ENCODE assay signal across 8 cellular contexts in the genomic region with DNA sequence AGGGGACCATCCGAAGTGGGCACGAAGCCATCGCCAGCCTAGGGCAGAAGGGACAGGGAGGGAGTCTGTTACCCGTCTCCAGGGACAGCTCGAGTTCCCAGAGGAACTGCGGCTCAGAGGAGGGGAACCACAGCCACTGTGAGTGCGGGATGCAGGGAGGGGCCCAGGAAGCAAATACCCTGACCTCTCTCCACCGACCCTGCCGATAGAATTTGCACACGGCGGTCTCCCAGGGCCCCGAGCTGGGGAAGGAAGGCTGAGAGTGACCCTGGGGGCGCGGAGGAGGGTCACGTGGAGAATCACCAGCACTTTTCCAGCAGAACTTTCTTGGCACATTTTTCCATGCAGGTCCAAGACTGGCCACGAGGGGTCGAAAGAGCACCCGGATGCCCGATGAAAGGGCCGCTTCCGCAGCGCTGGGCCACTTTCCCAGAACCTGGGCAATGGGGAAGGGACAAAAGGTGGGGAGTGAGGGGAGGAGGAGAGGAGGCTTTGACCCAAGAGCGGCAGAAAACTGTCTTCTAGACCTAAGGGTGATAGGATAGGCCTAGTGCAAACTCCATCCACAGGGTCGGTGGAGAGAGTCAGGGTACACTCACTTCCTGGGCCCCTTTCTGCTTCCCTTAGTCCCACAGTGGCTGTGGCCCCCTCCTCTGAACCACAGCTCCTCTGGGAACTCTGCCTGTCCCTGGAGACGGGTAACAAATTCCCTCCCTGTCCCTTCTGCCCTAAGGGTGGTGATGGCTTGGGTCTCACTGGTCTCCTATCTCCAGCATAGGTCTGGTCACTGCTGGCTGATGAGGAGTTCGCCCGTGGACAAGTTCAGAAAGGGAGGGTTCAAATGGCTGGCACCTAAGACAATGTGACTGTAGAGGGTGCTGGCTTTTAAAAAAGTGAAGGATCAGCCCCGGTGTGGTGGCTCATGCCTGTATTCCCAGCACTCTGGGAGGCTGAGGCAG. TPM values are rescaled to one million over a fixed set of nuclear protein-coding genes. Genes with fewer than 3 reads are reported as not detected.
DNase-seq lines count a peak whose midpoint lies in the region; ATAC-seq and TF ChIP-seq lines count a peak whose summit lies in the region.

No MANE protein-coding gene starts in this region.

- H3K4me3 ChIP-seq in HUES6 (ENCODE audit: low read depth, low read length): peak overlapping the region; percentile 55
- peak overlapping the region; percentile 16 for H3K4me3 ChIP-seq in SJSA1
- peak overlapping the region in 8 of 10 donors; percentile 17 to 53 (median 43) for H3K4me3 ChIP-seq in heart right ventricle
- H3K4me3 ChIP-seq in parathyroid adenoma (ENCODE audit: low read depth, low read length): no peak overlapping the region

- H3K79me2 ChIP-seq in parathyroid adenoma: no peaks in the 10 kb centered on the region

- H3K4me2 ChIP-seq in parathyroid adenoma (ENCODE audit: low read length): peak overlapping the region; percentile 70

- H3K27ac ChIP-seq in HUES6 (ENCODE audit: low read depth, low read length): no peak overlapping the region
- H3K27ac ChIP-seq in SJSA1: no peak overlapping the region
- peak overlapping the region; percentile 72 for H3K27ac ChIP-seq in angular gyrus (ENCODE audit: low read depth, low read length)
- H3K27ac ChIP-seq in heart right ventricle: peak overlapping the region in 9 of 10 donors; percentile 36 to 83 (median 73)
- H3K27ac ChIP-seq in parathyroid adenoma: no peak overlapping the region

- peaks cover 8% of the 10 kb centered on the region for H3K4me1 ChIP-seq in HUES6 (ENCODE audit: control insufficient read depth, insufficient read depth, low read length)
- peaks cover 10% of the 10 kb centered on the region for H3K4me1 ChIP-seq in SJSA1 (replicated peaks)
- peaks cover 4 to 15% (median 13%) of the 10 kb centered on the region in 9 donors for H3K4me1 ChIP-seq in heart right ventricle
- H3K4me1 ChIP-seq in parathyroid adenoma: peaks cover 5% of the 10 kb centered on the region

- ATAC-seq in heart right ventricle: peak; percentile 83 to 91 (median 87)
- no peak for ATAC-seq in HG03108 (IDR thresholded peaks at IDR 0.05; ENCODE audit: unreplicated experiment)
- no peak for ATAC-seq in GM21526 (IDR thresholded peaks at IDR 0.05; ENCODE audit: low FRiP score, unreplicated experiment)

- DNase-seq in CMK (ENCODE audit: low read depth) (peak; percentile 34), SJSA1 (ENCODE audit: low read depth in 1 of 2, low spot score in 2 of 2) (peak; percentile 77), heart right ventricle (peak; percentile 81 to 87)

- H3K27me3 ChIP-seq in HUES6 (ENCODE audit: control insufficient read depth, insufficient read depth, low read length) (peaks cover 6% of the 10 kb centered on the region), SJSA1 (replicated peaks) (peaks cover 8% of the 10 kb centered on the region), heart right ventricle (peaks cover 0 to 22% (median 9%) of the 10 kb centered on the region in 7 donors), parathyroid adenoma (ENCODE audit: control insufficient read depth, insufficient read depth, low read length) (no peaks in the 10 kb centered on the region)

- intact Hi-C loops in heart right ventricle (cut with DNase I): loop anchor here (2.0 to 5.0 kb wide), 3 partner anchors 35 to 37 kb away; no protein-coding TSS in a partner anchor

- TF ChIP-seq CTCF in heart right ventricle (IDR thresholded peaks at IDR 0.05): peak; percentile 82 to 94 (median 91)
- peak; percentile 95 for TF ChIP-seq CTCF in parathyroid adenoma (IDR thresholded peaks at IDR 0.05)

- peaks cover 23% of the 10 kb centered on the region for H3K36me3 ChIP-seq in HUES6 (ENCODE audit: control insufficient read depth, insufficient read depth, low read length)
- peaks cover 32% of the 10 kb centered on the region for H3K36me3 ChIP-seq in SJSA1
- H3K36me3 ChIP-seq in heart right ventricle: peaks cover 0 to 37% (median 3%) of the 10 kb centered on the region in 9 donors
- H3K36me3 ChIP-seq in parathyroid adenoma (ENCODE audit: control insufficient read depth, insufficient read depth, low read length): no peaks in the 10 kb centered on the region

- H2AFZ ChIP-seq in parathyroid adenoma: peak overlapping the region; percentile 56

- H3K9ac ChIP-seq in HUES6 (ENCODE audit: low read length) (peak overlapping the region; percentile 43), parathyroid adenoma (no peak overlapping the region)

- 11 to 13% methylated on average over 27 to 28 of the region's 28 CpGs for WGBS in heart right ventricle, 2 donors

- H3K9me3 ChIP-seq in HUES6 (ENCODE audit: control insufficient read depth, insufficient read depth, low read depth, low read length) (peaks cover 6% of the 10 kb centered on the region; the same call in 1 of the 2 replicates), SJSA1 (replicated peaks) (no peaks in the 10 kb centered on the region), heart right ventricle (no peaks in the 10 kb centered on the region), parathyroid adenoma (ENCODE audit: control insufficient read depth, low read length) (no peaks in the 10 kb centered on the region)

RNA-seq across cellular contexts. Expression of a gene that starts 5.3 kb away (rescaled TPM):
- total RNA-seq in SJSA1 (2014; rRNA removed; shearing (Covaris generic)): not detected in 2 replicates
- total RNA-seq in heart right ventricle: 10 to 100 TPM in 1 of 10 donors, 1 to 10 TPM in 9; 2.3 to 29.4 (median 5.2) TPM
- 1 to 10 TPM; 5.7 to 9.4 TPM for polyA plus RNA-seq in heart right ventricle

RNA-seq across cellular contexts. Expression of a gene that starts 22.7 kb away (rescaled TPM):
- total RNA-seq in SJSA1 (2014; rRNA removed; shearing (Covaris generic)): 10.7 and 18.2 TPM in 2 replicates
- total RNA-seq in heart right ventricle: 10 to 100 TPM; 20.0 to 27.9 (median 24.2) TPM
- polyA plus RNA-seq in heart right ventricle: 10 to 100 TPM; 10.2 to 10.7 TPM

RNA-seq across cellular contexts. Expression of a gene that starts 31.8 kb away (rescaled TPM):
- total RNA-seq in SJSA1 (2014; rRNA removed; shearing (Covaris generic)): 33.6 and 45.4 TPM in 2 replicates
- total RNA-seq in heart right ventricle: 10 to 100 TPM; 30.2 to 54.5 (median 46.1) TPM
- 10 to 100 TPM; 17.3 to 26.8 TPM for polyA plus RNA-seq in heart right ventricle

Comparison
In these comparisons a context has a peak if more than half of its experiments do, and no peak if none do; other contexts are left out.
1. DNase-seq: peak in every context shown above with its lines; median percentile 84 in heart right ventricle; 77 in SJSA1; 34 in CMK.
2. H3K27ac ChIP-seq: peak in angular gyrus (single experiment) and heart right ventricle (9 of 10); none in HUES6 (single experiment), SJSA1 (single experiment) and parathyroid adenoma (single experiment).
3. ATAC-seq: peak in heart right ventricle (8 of 8); none in HG03108 (single experiment) and GM21526 (single experiment).